ENCODE assay signal across 15 cellular contexts in genomic region chr20:35215066-35215956, GRCh38. TPM values are rescaled to one million over a fixed set of nuclear protein-coding genes. Genes with fewer than 3 reads are reported as not detected.
DNase-seq lines count a peak whose midpoint lies in the region; ATAC-seq and TF ChIP-seq lines count a peak whose summit lies in the region.
"Had no signal": no experiment of that assay in that cellular context is flagged by ENCODE, and none has a peak within 500 bp of the region (broad histone marks: within the 10 kb centered on the region; RNA-seq: fewer than 3 reads in every experiment).

No MANE protein-coding gene starts in this region.

- no peak overlapping the region for H3K27ac ChIP-seq in mammary epithelial cell (ENCODE audit: insufficient read depth, low read depth, low read length)
- H3K27ac ChIP-seq: upper lobe of left lung had no signal

- dilution Hi-C loops in mammary epithelial cell (cut with HindIII; ENCODE audit: low sequenced_read_pairs) = no loop called here

- intact Hi-C loops in mammary epithelial cell (cut with micrococcal nuclease) = loop anchor here (5.0 kb wide), 1 partner anchor 47 kb away; no protein-coding TSS in a partner anchor
- intact Hi-C loops in sciatic nerve (cut with DNase I) = no loop called here

- no peaks in the 10 kb centered on the region for H3K4me1 Mint-ChIP-seq in effector memory CD8-positive, alpha-beta T cell (ENCODE audit: low read depth in 2 of 2)
- H3K4me1 Mint-ChIP-seq: activated CD4-positive, alpha-beta T cell treated with anti-CD3 and anti-CD28 coated beads, Interleukin-2, amount 10 ng/mL, durations not matched to agents 7 days and 5 days had no signal

- peak overlapping the region; percentile 11 for H2AFZ ChIP-seq in mammary epithelial cell (ENCODE audit: low read depth, low read length)

- no peak overlapping the region for H3K4me3 ChIP-seq in mammary epithelial cell (replicated peaks in 1 of 3; ENCODE audit: insufficient read depth in 1 of 3, low read depth in 2 of 3, low read length in 3 of 3)
- H3K4me3 ChIP-seq: upper lobe of left lung had no signal

- no peaks in the 10 kb centered on the region for H4K20me1 ChIP-seq in mammary epithelial cell (ENCODE audit: insufficient read depth, low read length)

- TF ChIP-seq CTCF in mammary epithelial cell (conservative IDR thresholded peaks at IDR 0.05 in 1 of 2, IDR thresholded peaks at IDR 0.05 in 1 of 2; ENCODE audit: extremely low read depth in 1 of 2, insufficient read depth in 1 of 2, low read depth in 1 of 2, low read length in 2 of 2) = no peak

- no peaks in the 10 kb centered on the region for H3K36me3 Mint-ChIP-seq in effector memory CD8-positive, alpha-beta T cell (ENCODE audit: insufficient read depth)

- CTCF ChIA-PET in mammary epithelial cell (lab: Charles Lee; ENCODE audit: low non-redundant PET) = no interaction called here

- no peaks in the 10 kb centered on the region for H3K27me3 Mint-ChIP-seq in effector memory CD8-positive, alpha-beta T cell

- no peaks in the 10 kb centered on the region for H3K36me3 ChIP-seq in mammary epithelial cell (ENCODE audit: insufficient read depth, low read length)

- in situ Hi-C loops in mammary epithelial cell (cut with MboI; ENCODE audit: low sequenced_read_pairs in 2 of 2) = no loop called here

- H3K27ac Mint-ChIP-seq in effector memory CD8-positive, alpha-beta T cell = no peak overlapping the region
- H3K27ac Mint-ChIP-seq: activated CD4-positive, alpha-beta T cell treated with anti-CD3 and anti-CD28 coated beads, Interleukin-2, amount 10 ng/mL, durations not matched to agents 7 days and 5 days; activated T-helper 1 cell treated with anti-CD3 and anti-CD28 coated beads, Interleukin-12 subunit alpha, Interleukin-12 subunit beta, Interleukin-2, Interleukin-4 antibody, amounts not matched to agents 30 ng/mL and 10 ng/mL and 1 ng/mL, durations not matched to agents 14 hours and 24 hours and 36 hours had no signal

- no peak overlapping the region for H3K9ac ChIP-seq in mammary epithelial cell (ENCODE audit: insufficient read depth, low read length)

- no peaks in the 10 kb centered on the region for H3K9me3 ChIP-seq in mammary epithelial cell (replicated peaks; ENCODE audit: insufficient read depth, low read length)
- H3K9me3 ChIP-seq: upper lobe of left lung had no signal

- BruUV-seq in mammary epithelial cell (replicated peaks; lab: Mats Ljungman, UMichigan) = no TSS peak

- DNase-seq in HCEC 1CT = peak; percentile 81
- DNase-seq in NCI-H226 = peak; percentile 92
- peak; percentile 77 for DNase-seq in mammary epithelial cell
- peak; percentile 78 for DNase-seq in renal cortical epithelial cell (ENCODE audit: low read depth)
- no peak for DNase-seq in sciatic nerve (ENCODE audit: low spot score)
- DNase-seq in effector memory CD8-positive, alpha-beta T cell = no peak
- no peak for DNase-seq in amniotic stem cell (lab: John Stamatoyannopoulos, UW)
- DNase-seq: activated CD4-positive, alpha-beta T cell treated with anti-CD3 and anti-CD28 coated beads, Interleukin-2, amount 10 ng/mL, durations not matched to agents 7 days and 5 days; GOT3; mesendoderm; NCI-H187 treated with DMSO at 0.1 percent for 48 hours; occipital lobe; upper lobe of left lung had no signal

- ATAC-seq in sciatic nerve (no peak), HG03565 (IDR thresholded peaks at IDR 0.05; ENCODE audit: unreplicated experiment) (no peak)
- ATAC-seq in effector memory CD8-positive, alpha-beta T cell (replicated peaks) = no peak

- 77% methylated on average over 12 of the region's 12 CpGs for WGBS in mammary epithelial cell (ENCODE audit: low coverage, missing lambda C conversion rate)

- no peaks in the 10 kb centered on the region for H3K79me2 ChIP-seq in mammary epithelial cell (ENCODE audit: insufficient read depth, low read length)

- H3K4me1 ChIP-seq in mammary epithelial cell (ENCODE audit: insufficient read depth, low read length) = peaks cover 8% of the 10 kb centered on the region
- H3K4me1 ChIP-seq: upper lobe of left lung had no signal

- no peaks in the 10 kb centered on the region for H3K27me3 ChIP-seq in mammary epithelial cell (ENCODE audit: insufficient read depth, low read length)
- H3K27me3 ChIP-seq: upper lobe of left lung had no signal

- H3K4me3 Mint-ChIP-seq in effector memory CD8-positive, alpha-beta T cell = no peak overlapping the region
- H3K4me3 Mint-ChIP-seq: activated CD4-positive, alpha-beta T cell treated with anti-CD3 and anti-CD28 coated beads, Interleukin-2, amount 10 ng/mL, durations not matched to agents 7 days and 5 days; activated T-helper 1 cell treated with anti-CD3 and anti-CD28 coated beads, Interleukin-12 subunit alpha, Interleukin-12 subunit beta, Interleukin-2, Interleukin-4 antibody, amounts not matched to agents 30 ng/mL and 10 ng/mL and 1 ng/mL, durations not matched to agents 14 hours and 24 hours and 36 hours had no signal

- H3K9me3 Mint-ChIP-seq in effector memory CD8-positive, alpha-beta T cell = no peaks in the 10 kb centered on the region
- H3K9me3 Mint-ChIP-seq: activated CD4-positive, alpha-beta T cell treated with anti-CD3 and anti-CD28 coated beads, Interleukin-2, amount 10 ng/mL, durations not matched to agents 7 days and 5 days; activated T-helper 1 cell treated with anti-CD3 and anti-CD28 coated beads, Interleukin-12 subunit alpha, Interleukin-12 subunit beta, Interleukin-2, Interleukin-4 antibody, amounts not matched to agents 30 ng/mL and 10 ng/mL and 1 ng/mL, durations not matched to agents 14 hours and 24 hours and 36 hours had no signal

- H3K4me2 ChIP-seq in mammary epithelial cell (ENCODE audit: insufficient read depth, low read depth, low read length) = peak overlapping the region; percentile 8

RNA-seq across cellular contexts. Expression of gene MMP24, which starts 11.2 kb away (rescaled TPM):
- total RNA-seq in mammary epithelial cell = 1 to 10 TPM in 1 of 2 donors, under 1 TPM in 1; 0.12 to 6.8 TPM
- 0.11 TPM for polyA plus RNA-seq in mammary epithelial cell
- not detected for polyA minus RNA-seq in mammary epithelial cell
- total RNA-seq in renal cortical epithelial cell = 46.4 and 64.1 TPM in 2 replicates
- 0.49 TPM for total RNA-seq in sciatic nerve
- total RNA-seq: activated CD4-positive, alpha-beta T cell treated with anti-CD3 and anti-CD28 coated beads, Interleukin-2, amount 10 ng/mL, durations not matched to agents 7 days and 5 days had no signal

RNA-seq across cellular contexts. Expression of gene PROCR, which starts 43.4 kb away (rescaled TPM):
- 10 to 100 TPM; 19.2 to 44.8 TPM for total RNA-seq in mammary epithelial cell
- polyA plus RNA-seq in mammary epithelial cell = 68.8 TPM
- 22.0 TPM for polyA minus RNA-seq in mammary epithelial cell
- total RNA-seq in renal cortical epithelial cell = 31.5 and 76.4 TPM in 2 replicates
- 24.0 TPM for total RNA-seq in sciatic nerve

Comparison
In these comparisons a context has a peak if more than half of its experiments do, and no peak if none do; other contexts are left out.
1. DNase-seq: peak in HCEC 1CT (single experiment), NCI-H226 (single experiment), mammary epithelial cell (single experiment) and renal cortical epithelial cell (single experiment); none in sciatic nerve (single experiment), effector memory CD8-positive, alpha-beta T cell (0 of 3) and amniotic stem cell (single experiment).